Comparison of ENCODE assay signal across 8 cellular contexts in the genomic region with DNA sequence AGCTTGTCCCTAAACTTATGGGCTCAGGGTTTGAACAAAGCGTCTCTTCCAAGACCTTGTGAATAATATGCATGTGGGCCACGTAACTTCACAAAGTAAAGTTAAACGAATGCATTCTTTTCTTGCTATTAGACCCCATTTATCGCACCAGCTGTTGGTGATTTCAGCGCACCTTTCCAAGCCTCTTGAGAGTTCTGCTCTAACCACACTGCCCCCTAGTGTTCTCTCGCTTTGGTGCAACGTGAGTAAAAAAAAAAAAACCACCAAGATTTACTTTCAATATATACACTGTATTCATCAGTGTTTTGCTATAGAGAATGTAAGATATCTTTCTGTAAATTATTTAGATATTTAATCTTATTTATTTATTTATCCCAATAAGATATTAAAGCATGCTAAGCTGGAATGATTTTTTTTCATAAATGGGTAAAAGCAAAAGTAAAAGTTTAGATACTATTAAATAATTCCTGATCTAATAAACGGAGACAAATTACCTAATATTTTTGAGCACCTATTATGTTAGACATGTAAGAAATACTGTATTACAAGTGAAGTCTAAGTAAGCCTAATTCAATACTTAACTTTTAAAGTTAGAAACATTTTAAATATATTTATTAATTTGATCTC.
DNase-seq lines count a peak whose midpoint lies in the region; ATAC-seq and TF ChIP-seq lines count a peak whose summit lies in the region.

No MANE protein-coding gene starts in this region.

- TF ChIP-seq CTCF in fibroblast of the aortic adventitia (IDR thresholded peaks at IDR 0.05; ENCODE audit: insufficient read depth, low read length) (peak; percentile 91), osteocyte (IDR thresholded peaks at IDR 0.05) (peak; percentile 90)

- H3K27me3 ChIP-seq in NT2/D1 (ENCODE audit: insufficient read depth, insufficient read length): no peaks in the 10 kb centered on the region

- no peaks in the 10 kb centered on the region for H3K4me1 ChIP-seq in NT2/D1 (ENCODE audit: insufficient read depth, insufficient read length)

- no peaks in the 10 kb centered on the region for H3K36me3 ChIP-seq in NT2/D1 (ENCODE audit: insufficient read depth, insufficient read length, low read length)

- peak; percentile 47 for DNase-seq in A172 (ENCODE audit: low spot score)
- DNase-seq in NT2/D1 (ENCODE audit: low read depth, low spot score): peak; percentile 63
- DNase-seq in activated T-cell treated with anti-CD3 and anti-CD28 coated beads for 24 hours (ENCODE audit: low read depth): peak; percentile 33
- DNase-seq in fibroblast of the aortic adventitia (ENCODE audit: low read depth): peak; percentile 90
- no peak for DNase-seq in osteocyte (ENCODE audit: extremely low spot score, unreplicated experiment)
- DNase-seq in NK-92 (lab: John Stamatoyannopoulos, UW; ENCODE audit: unreplicated experiment): no peak

- peaks cover 6% of the 10 kb centered on the region for H3K27me3 Mint-ChIP-seq in osteocyte (ENCODE audit: unreplicated experiment)

- H3K4me3 Mint-ChIP-seq in osteocyte (ENCODE audit: unreplicated experiment): no peak overlapping the region

- no peaks in the 10 kb centered on the region for H3K36me3 Mint-ChIP-seq in osteocyte (ENCODE audit: unreplicated experiment)

- no peaks in the 10 kb centered on the region; the same call in 1 of the 2 replicates for H3K9me3 ChIP-seq in NT2/D1 (ENCODE audit: insufficient read depth, low read length)

- ATAC-seq in GM18498 (IDR thresholded peaks at IDR 0.05; ENCODE audit: unreplicated experiment) (peak; percentile 74), HG03565 (IDR thresholded peaks at IDR 0.05; ENCODE audit: unreplicated experiment) (peak; percentile 76)

- no peak overlapping the region for H3K27ac Mint-ChIP-seq in osteocyte (ENCODE audit: unreplicated experiment)

- H3K9ac ChIP-seq in NT2/D1 (ENCODE audit: insufficient read length, low read depth): no peak overlapping the region

- no peak overlapping the region for H3K4me3 ChIP-seq in NT2/D1 (ENCODE audit: insufficient read length, low read depth)
- H3K4me3 ChIP-seq in fibroblast of the aortic adventitia (ENCODE audit: low read depth, low read length): no peak overlapping the region

- H3K4me1 Mint-ChIP-seq in osteocyte (ENCODE audit: unreplicated experiment): no peaks in the 10 kb centered on the region

- no peaks in the 10 kb centered on the region for H3K9me3 Mint-ChIP-seq in osteocyte (ENCODE audit: unreplicated experiment)

Comparison
In these comparisons a context has a peak if more than half of its experiments do, and no peak if none do; other contexts are left out.
1. DNase-seq: peak in A172 (single experiment), NT2/D1 (single experiment), activated T-cell treated with anti-CD3 and anti-CD28 coated beads for 24 hours (single experiment) and fibroblast of the aortic adventitia (single experiment); none in osteocyte (single experiment) and NK-92 (single experiment).